16 cellular contexts compared by ENCODE assay signal in the genomic region with DNA sequence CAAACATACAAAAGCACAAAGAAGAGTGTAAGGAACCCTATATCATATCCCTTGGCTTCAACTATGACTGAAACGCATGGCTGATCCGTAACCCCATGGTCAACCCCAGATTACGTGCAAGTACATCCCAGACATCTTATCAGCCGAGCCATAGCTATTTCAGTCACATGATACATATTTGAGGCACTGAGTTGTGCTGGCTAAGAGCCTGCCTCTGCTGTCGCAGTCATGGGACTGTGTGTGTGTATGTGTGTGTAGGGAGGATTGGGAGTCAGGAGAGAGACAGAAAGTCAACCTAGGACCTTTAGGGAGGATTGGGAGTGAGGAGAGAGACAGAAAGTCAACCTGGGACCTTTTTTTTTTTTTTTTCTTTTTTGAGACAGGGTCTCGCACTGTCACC. TPM values are rescaled to one million over a fixed set of nuclear protein-coding genes. Genes with fewer than 3 reads are reported as not detected.
A peak's percentile ranks its signal among the peaks of the same experiment; 100 is the strongest.
DNase-seq lines count a peak whose midpoint lies in the region; ATAC-seq, FAIRE-seq and TF ChIP-seq lines count a peak whose summit lies in the region.
"Had no signal": no experiment of that assay in that cellular context is flagged by ENCODE, and none has a peak within 500 bp of the region (broad histone marks: within the 10 kb centered on the region; RNA-seq: fewer than 3 reads in every experiment).

No MANE protein-coding gene starts in this region.

- 0% methylated on average over 5 of the region's 6 CpGs for WGBS in K562 (ENCODE audit: insufficient coverage, low coverage, missing lambda C conversion rate)

- H3K27me3 ChIP-seq in K562 (ENCODE audit: control insufficient read depth in 2 of 2, insufficient read depth in 2 of 2, low read length in 2 of 2) = no peaks in the 10 kb centered on the region

- no peaks in the 10 kb centered on the region for H3K9me3 ChIP-seq in K562 (replicated peaks; ENCODE audit: control insufficient read depth, insufficient read depth, low read depth, low read length)

- no TSS peak for BruUV-seq in K562 (replicated peaks; lab: Mats Ljungman, UMichigan)

- TF ChIP-seq EP300 in K562 (IDR thresholded peaks at IDR 0.05; ENCODE audit: low read length) = peak; percentile 69

- H3K4me1 ChIP-seq in K562 (replicated peaks in 1 of 2; ENCODE audit: control insufficient read depth in 2 of 2, insufficient read depth in 2 of 2, low read length in 2 of 2) = peaks cover 13 to 40% of the 10 kb centered on the region in 2 experiments

- peak; percentile 89 for ATAC-seq in K562
- ATAC-seq in HG03432 (IDR thresholded peaks at IDR 0.05; ENCODE audit: unreplicated experiment) = no peak
- ATAC-seq in GM19452 (IDR thresholded peaks at IDR 0.05; ENCODE audit: unreplicated experiment) = no peak
- no peak for ATAC-seq in GM21737 (IDR thresholded peaks at IDR 0.05; ENCODE audit: unreplicated experiment)
- ATAC-seq: activated CD8-positive, alpha-beta memory T cell treated with anti-CD3 and anti-CD28 coated beads, Interleukin-2, amount 10 ng/mL, durations not matched to agents 7 days and 5 days; Panc1 had no signal

- H3K27ac ChIP-seq in K562 (ENCODE audit: extremely low read depth, low read depth, low read length) = peak overlapping the region; percentile 75
- H3K27ac ChIP-seq: C4-2B had no signal

- H3K79me2 ChIP-seq in K562 (ENCODE audit: control insufficient read depth, insufficient read depth, low read length) = peaks cover 89% of the 10 kb centered on the region

- no peak overlapping the region for H2AFZ ChIP-seq in K562 (ENCODE audit: low read depth, low read length)

- TF ChIP-seq CTCF in K562 (IDR thresholded peaks at IDR 0.05 in 2 of 3, conservative IDR thresholded peaks at IDR 0.05 in 1 of 3; ENCODE audit: insufficient read depth in 2 of 3, low read depth in 1 of 3, low read length in 3 of 3) = no peak
- TF ChIP-seq CTCF in retinal pigment epithelial cell (conservative IDR thresholded peaks at IDR 0.05; ENCODE audit: low read depth, low read length) = no peak

- H4K20me1 ChIP-seq in K562 (replicated peaks; ENCODE audit: control insufficient read depth, insufficient read depth, low read length) = no peaks in the 10 kb centered on the region

- POLR2A ChIA-PET in K562 (lab: Yijun Ruan, JAX) = interaction anchor here (0.5 to 2.2 kb wide), 4 partner anchors 10 to 36 kb away, joined by 3 to 6 read pairs (median 3); no protein-coding TSS in a partner anchor

- peak; percentile 98 for FAIRE-seq in K562 (lab: Jason Lieb, UNC)

- CTCF ChIA-PET in K562 (lab: Yijun Ruan, JAX; ENCODE audit: low intra/inter-chr PET ratio) = no interaction called here

- no peak overlapping the region for H3K4me3 ChIP-seq in K562
- H3K4me3 ChIP-seq in retinal pigment epithelial cell (ENCODE audit: low read length) = no peak overlapping the region

- peaks cover 69% of the 10 kb centered on the region for H3K36me3 ChIP-seq in K562 (ENCODE audit: control insufficient read depth, insufficient read depth, low read length)

- in situ Hi-C loops in K562 (cut with MboI) = no loop called here

- H3K9ac ChIP-seq in K562 (ENCODE audit: insufficient read depth in 1 of 2, low read depth in 2 of 2, low read length in 2 of 2) = peak overlapping the region in 1 of 2 experiments; percentile 17; a peak in 2 of 4 replicates

- peaks cover 2% of the 10 kb centered on the region for H3K9me1 ChIP-seq in K562 (ENCODE audit: control insufficient read depth, insufficient read depth, low read length)

- DNase-seq in HUDEP-2 (lab: John Stamatoyannopoulos, UW; ENCODE audit: unreplicated experiment in 76 of 76) (peak in 66 of 76 experiments; percentile 5 to 76 (median 40)), K562 (ENCODE audit: extremely low read depth in 1 of 4, low spot score in 3 of 4) (peak; percentile 71 to 90 (median 78)), hepatic stellate cell (ENCODE audit: low spot score) (peak; percentile 82), retinal pigment epithelial cell (ENCODE audit: low read depth) (peak; percentile 96), NCI-H748 (lab: John Stamatoyannopoulos, UW; ENCODE audit: unreplicated experiment) (no peak)
- DNase-seq: activated CD8-positive, alpha-beta memory T cell treated with anti-CD3 and anti-CD28 coated beads, Interleukin-2, amount 10 ng/mL, durations not matched to agents 7 days and 5 days; effector CD4-positive, alpha-beta T cell; glutamatergic neuron; mammary epithelial cell; NCI-H2227 treated with DMSO at 0.1 percent for 48 hours; stimulated activated CD4-positive, alpha-beta T cell treated with anti-CD3 and anti-CD28 coated beads, Interleukin-4, amount 100 ng/mL, for 4 hours had no signal

- TF ChIP-seq RAD21 in K562 (CRISPR knock-in tag; conservative IDR thresholded peaks at IDR 0.05 in 1 of 2, IDR thresholded peaks at IDR 0.05 in 1 of 2) = 0 out of 4 replicates have a peak, but pooled peaks of 1 of the 2 experiments have one; percentile 9

- peak overlapping the region; percentile 52; the same call in 1 of the 2 replicates for H3K4me2 ChIP-seq in K562 (ENCODE audit: insufficient read depth, low read length)

- TF ChIP-seq POLR2A in K562 (conservative IDR thresholded peaks at IDR 0.05) = peak; percentile 35; the same call in 1 of the 2 replicates

- intact Hi-C loops in K562 (cut with micrococcal nuclease) = loop anchor here (10.0 kb wide), 1 partner anchor 226 kb away; no protein-coding TSS in a partner anchor

TF ChIP-seq in K562, 482 proteins besides CTCF, POLR2A, EP300 and RAD21 (continues in another document):
- TF ChIP-seq ERF (CRISPR knock-in tag; IDR thresholded peaks at IDR 0.05) (0 out of 2 replicates have a peak, but pooled peaks have one; percentile 15), RFX1 (IDR thresholded peaks at IDR 0.05) (no peak), ILF3 (IDR thresholded peaks at IDR 0.05; ENCODE audit: borderline replicate concordance) (no peak), ZNF277 (CRISPR knock-in tag; IDR thresholded peaks at IDR 0.05; ENCODE audit: borderline replicate concordance) (no peak), ZNF263 (CRISPR knock-in tag; IDR thresholded peaks at IDR 0.05; ENCODE audit: borderline replicate concordance) (peak; percentile 96), POLR2AphosphoS2 (IDR thresholded peaks at IDR 0.05; ENCODE audit: low read length) (peak; percentile 74; the same call in 1 of the 2 replicates)
- TF ChIP-seq, protein P1, sequence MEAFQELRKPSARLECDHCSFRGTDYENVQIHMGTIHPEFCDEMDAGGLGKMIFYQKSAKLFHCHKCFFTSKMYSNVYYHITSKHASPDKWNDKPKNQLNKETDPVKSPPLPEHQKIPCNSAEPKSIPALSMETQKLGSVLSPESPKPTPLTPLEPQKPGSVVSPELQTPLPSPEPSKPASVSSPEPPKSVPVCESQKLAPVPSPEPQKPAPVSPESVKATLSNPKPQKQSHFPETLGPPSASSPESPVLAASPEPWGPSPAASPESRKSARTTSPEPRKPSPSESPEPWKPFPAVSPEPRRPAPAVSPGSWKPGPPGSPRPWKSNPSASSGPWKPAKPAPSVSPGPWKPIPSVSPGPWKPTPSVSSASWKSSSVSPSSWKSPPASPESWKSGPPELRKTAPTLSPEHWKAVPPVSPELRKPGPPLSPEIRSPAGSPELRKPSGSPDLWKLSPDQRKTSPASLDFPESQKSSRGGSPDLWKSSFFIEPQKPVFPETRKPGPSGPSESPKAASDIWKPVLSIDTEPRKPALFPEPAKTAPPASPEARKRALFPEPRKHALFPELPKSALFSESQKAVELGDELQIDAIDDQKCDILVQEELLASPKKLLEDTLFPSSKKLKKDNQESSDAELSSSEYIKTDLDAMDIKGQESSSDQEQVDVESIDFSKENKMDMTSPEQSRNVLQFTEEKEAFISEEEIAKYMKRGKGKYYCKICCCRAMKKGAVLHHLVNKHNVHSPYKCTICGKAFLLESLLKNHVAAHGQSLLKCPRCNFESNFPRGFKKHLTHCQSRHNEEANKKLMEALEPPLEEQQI (IDR thresholded peaks at IDR 0.05) = 0 out of 2 replicates have a peak, but pooled peaks have one; percentile 46

RNA-seq across cellular contexts. Expression of gene ST6GAL1, which starts 8.4 kb away (rescaled TPM):
- 401 and 438 TPM in 2 replicates for total RNA-seq in K562 (2011; cell fraction: chromatin; rRNA removed; ENCODE audit: low replicate concordance)
- total RNA-seq in K562 (2011; cell fraction: nucleolus; rRNA removed) = 288 and 318 TPM in 2 replicates
- total RNA-seq in K562 (2011; cell fraction: nucleoplasm; rRNA removed) = 391 and 510 TPM in 2 replicates
- total RNA-seq in K562 (2014; rRNA removed) (57.1 and 57.4 TPM in 2 replicates), K562 (2014; rRNA removed; fragmentation: Illumina TruSeq; extraction: Trizol) (71.0 and 79.0 TPM in 2 replicates), K562 (2015; rRNA removed; fragmentation: Illumina TruSeq; extraction: Trizol) (39.3 and 42.3 TPM in 2 replicates), K562 (2021) (114 and 135 TPM in 2 replicates)
- polyA plus RNA-seq in K562 (2011; rRNA removed) (93.3 and 144 TPM in 2 replicates), K562 (2014; fragmentation: Illumina TruSeq; extraction: Trizol) (108 and 145 TPM in 2 replicates), K562 (2014; fragmentation: Nextera tagmentation; extraction: Ambion mirVana) (10 to 100 TPM; 31.9 to 43.0 TPM), K562 (2014; rRNA removed) (74.1 and 80.6 TPM in 2 replicates)
- 75.4 and 100 TPM in 2 replicates for polyA plus RNA-seq in K562 (2011; cell fraction: cytosol; rRNA removed)
- 62.0 and 106 TPM in 2 replicates for polyA plus RNA-seq in K562 (2011; cell fraction: nucleus; rRNA removed)
- 65.3 and 96.3 TPM in 2 replicates for polyA plus RNA-seq in K562 (2012)
- polyA minus RNA-seq in K562 (2011; rRNA and poly(A)+ RNA removed) = 163 and 272 TPM in 2 replicates
- polyA minus RNA-seq in K562 (2011; cell fraction: cytosol; rRNA and poly(A)+ RNA removed) = 58.4 and 107 TPM in 2 replicates
- 86.4 and 113 TPM in 2 replicates for polyA minus RNA-seq in K562 (2011; cell fraction: nucleus; rRNA and poly(A)+ RNA removed)
